Comparison of ENCODE assay signal across 8 cellular contexts in the genomic region with DNA sequence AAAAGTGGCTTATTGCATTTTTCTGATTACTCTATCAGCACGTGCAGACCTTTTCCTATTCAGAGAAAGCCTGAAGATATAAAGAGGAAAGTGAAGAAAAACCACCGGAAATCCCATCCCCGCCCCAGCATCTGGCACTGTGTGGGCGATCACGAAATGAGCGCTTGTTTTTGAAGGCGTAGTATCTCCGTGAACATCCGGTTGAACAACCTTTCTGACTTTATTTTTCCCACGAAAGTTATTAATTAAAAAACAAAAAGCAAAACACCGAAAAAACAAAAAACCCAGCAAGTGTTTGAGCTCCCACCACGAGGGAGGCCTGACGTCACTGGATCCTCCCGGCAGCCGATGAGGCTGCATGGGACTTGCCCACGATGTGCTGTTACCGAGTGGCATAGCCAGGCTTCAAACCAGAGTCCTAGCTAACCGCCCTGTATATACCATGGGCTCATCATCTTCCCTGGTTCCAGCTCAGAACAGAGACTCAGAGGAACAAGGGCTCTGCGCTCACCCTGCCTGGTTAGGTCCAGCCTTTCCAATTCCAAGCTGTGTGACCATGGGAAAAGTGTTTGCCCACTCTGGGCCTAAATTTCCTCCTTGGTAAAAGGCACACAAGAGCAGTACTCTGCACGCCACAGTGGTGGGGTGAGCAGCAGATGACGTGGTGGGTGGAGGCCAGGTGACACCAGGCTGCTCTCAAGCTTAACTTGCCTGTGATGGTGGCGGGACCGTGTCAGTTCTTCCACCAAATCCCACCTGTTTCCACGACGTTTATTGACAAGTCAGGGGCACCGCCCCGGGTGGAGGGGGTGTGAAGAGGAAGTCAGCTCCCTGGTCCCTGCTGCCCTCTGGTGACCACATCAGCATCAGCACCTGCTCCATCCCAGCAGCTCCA. TPM values are rescaled to one million over a fixed set of nuclear protein-coding genes. Genes with fewer than 3 reads are reported as not detected.
DNase-seq lines count a peak whose midpoint lies in the region; ATAC-seq and TF ChIP-seq lines count a peak whose summit lies in the region.

No MANE protein-coding gene starts in this region.

- peaks cover 11% of the 10 kb centered on the region for H3K9me3 Mint-ChIP-seq in chondrocyte (ENCODE audit: low read depth)

- H3K4me3 Mint-ChIP-seq in chondrocyte (ENCODE audit: unreplicated experiment) = no peak overlapping the region

- H3K4me1 Mint-ChIP-seq in chondrocyte (ENCODE audit: low read depth) = peaks cover 18% of the 10 kb centered on the region

- peak; percentile 95 for TF ChIP-seq CTCF in chondrocyte (IDR thresholded peaks at IDR 0.05)

- no peaks in the 10 kb centered on the region for H3K27me3 Mint-ChIP-seq in chondrocyte (ENCODE audit: low read depth)

- H3K36me3 Mint-ChIP-seq in chondrocyte (ENCODE audit: low read depth) = peaks cover 6% of the 10 kb centered on the region

- no peak overlapping the region for H3K27ac Mint-ChIP-seq in chondrocyte (ENCODE audit: unreplicated experiment)

- DNase-seq in NCI-H82 (lab: John Stamatoyannopoulos, UW) (peak; percentile 79), NCI-H82 treated with DMSO at 0.1 percent for 48 hours (lab: John Stamatoyannopoulos, UW; ENCODE audit: unreplicated experiment) (no peak), NCI-H2171 treated with DMSO at 0.1 percent for 48 hours (lab: John Stamatoyannopoulos, UW) (peak; percentile 44), chondrocyte (ENCODE audit: low spot score) (peak; percentile 76), left lobe of liver (ENCODE audit: low spot score) (peak; percentile 81)
- peak; percentile 77 to 81 for DNase-seq in activated CD4-positive, alpha-beta T cell treated with anti-CD3 and anti-CD28 coated beads for 24 hours (ENCODE audit: low read depth in 2 of 2)
- DNase-seq in stimulated activated CD4-positive, alpha-beta T cell treated with anti-CD3 and anti-CD28 coated beads, Interleukin-2, amount 100 ng/mL, for 48 hours = peak; percentile 78

- ATAC-seq in HG02870 (IDR thresholded peaks at IDR 0.05; ENCODE audit: unreplicated experiment) (peak; percentile 50), left lobe of liver (peak; percentile 66)

RNA-seq across cellular contexts. Expression of a gene that starts 34.3 kb away (rescaled TPM):
- 2.1 to 11.3 TPM (median 2.2 TPM) in 3 replicates for total RNA-seq in chondrocyte
- total RNA-seq in left lobe of liver = 0.33 TPM

RNA-seq across cellular contexts. Expression of a gene that starts 53.9 kb away (rescaled TPM):
- total RNA-seq in chondrocyte (30.1 to 47.7 TPM (median 41.0 TPM) in 3 replicates), left lobe of liver (51.4 TPM)
